In the genomic region with DNA sequence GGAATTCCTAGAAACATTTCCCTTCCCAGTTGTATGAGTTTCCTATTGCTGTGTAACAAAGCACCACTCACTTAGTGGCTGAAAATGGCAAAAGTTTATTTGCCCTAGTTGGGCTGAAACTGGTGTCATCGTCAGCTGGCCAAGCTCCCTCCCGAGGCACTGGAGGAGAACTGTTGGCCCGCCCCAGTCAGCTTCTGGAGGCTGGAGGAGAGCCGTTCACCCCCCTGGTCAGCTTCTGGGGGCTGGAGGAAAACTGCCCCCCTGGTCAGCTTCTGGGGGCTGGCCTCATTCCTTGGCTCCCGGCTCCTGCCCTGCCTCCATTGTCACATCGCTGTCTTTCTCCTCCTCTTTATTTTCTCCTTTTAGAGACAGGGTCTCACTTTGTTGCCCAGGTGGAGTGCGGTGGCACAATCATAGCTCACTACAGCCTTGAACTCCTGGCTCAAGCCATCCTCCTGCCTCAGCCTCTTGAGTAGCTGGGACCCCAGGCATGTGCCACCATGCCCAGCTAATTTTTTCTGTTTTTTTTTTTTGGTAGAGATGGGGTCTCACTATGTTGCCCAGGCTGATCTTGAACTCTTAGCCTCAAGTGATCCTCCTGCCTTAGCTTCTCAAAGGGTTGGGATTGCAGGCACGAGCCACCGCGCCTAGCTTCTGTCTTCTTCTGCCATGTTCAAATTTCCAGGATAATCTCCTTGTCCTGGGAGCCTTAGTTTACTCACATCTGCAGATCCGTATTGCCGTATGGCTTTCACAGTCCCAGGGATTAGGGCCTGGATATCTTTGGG, we compare ENCODE assay signal across 20 cellular contexts. TPM values are rescaled to one million over a fixed set of nuclear protein-coding genes. Genes with fewer than 3 reads are reported as not detected.
DNase-seq lines count a peak whose midpoint lies in the region; ATAC-seq, FAIRE-seq and TF ChIP-seq lines count a peak whose summit lies in the region.
"Had no signal": no experiment of that assay in that cellular context is flagged by ENCODE, and none has a peak within 500 bp of the region (broad histone marks: within the 10 kb centered on the region; RNA-seq: fewer than 3 reads in every experiment).

No MANE protein-coding gene starts in this region.

- FAIRE-seq in kidney (lab: Jason Lieb, UNC): no peak
- FAIRE-seq: islet of Langerhans had no signal

- no peaks in the 10 kb centered on the region for H3K9me3 ChIP-seq in CD4-positive, alpha-beta T cell (ENCODE audit: control insufficient read depth, low read length)
- H3K9me3 ChIP-seq in PC-9 (ENCODE audit: insufficient read depth, low read depth): no peaks in the 10 kb centered on the region
- H3K9me3 ChIP-seq in kidney (ENCODE audit: control insufficient read depth in 1 of 2, low read length in 2 of 2): no peaks in the 10 kb centered on the region
- H3K9me3 ChIP-seq: thyroid gland had no signal

- H3K36me3 Mint-ChIP-seq in CD4-positive, alpha-beta T cell (ENCODE audit: low read depth): peaks cover 5% of the 10 kb centered on the region

- intact Hi-C loops in CD4-positive, alpha-beta T cell (cut with DNase I, micrococcal nuclease): loop anchor here in 1 of 2 experiments (10.0 kb wide), 2 partner anchors 331 to 659 kb away; partner anchors contain the start of genes GRK4 and NOP14
- intact Hi-C loops in PC-9 (cut with micrococcal nuclease; ENCODE audit: unreplicated experiment): loop anchor here (10.0 kb wide), 1 partner anchor 189 kb away; no protein-coding TSS in a partner anchor
- intact Hi-C loops in kidney (cut with DNase I): no loop called here
- intact Hi-C loops in sciatic nerve (cut with DNase I): no loop called here

- BruUV-seq in PC-9 (replicated peaks; lab: Mats Ljungman, UMichigan): TSS peak; percentile 9

- H3K9ac ChIP-seq in kidney (ENCODE audit: low read length in 2 of 2): no peak overlapping the region

- no peaks in the 10 kb centered on the region for H3K27me3 Mint-ChIP-seq in CD4-positive, alpha-beta T cell

- H3F3A ChIP-seq in PC-9 (ENCODE audit: insufficient read depth, low read depth): peaks cover 9% of the 10 kb centered on the region

- CTCF ChIA-PET in CD4-positive, alpha-beta T cell (lab: Charles Lee): interaction anchor here (0.6 kb wide), 1 partner anchor 8 kb away, joined by 3 read pairs; no protein-coding TSS in a partner anchor
- CTCF ChIA-PET in PC-9 (lab: Charles Lee): no interaction called here

- H3K79me2 ChIP-seq in PC-9 (ENCODE audit: low read depth): no peaks in the 10 kb centered on the region

- no peaks in the 10 kb centered on the region for H3K9me2 ChIP-seq in PC-9 (ENCODE audit: insufficient read depth)

- peak overlapping the region; percentile 45 for H3K4me3 Mint-ChIP-seq in CD4-positive, alpha-beta T cell
- H3K4me3 Mint-ChIP-seq: dendritic cell treated with granulocyte-macrophage colony-stimulating factor and Interleukin-4, amounts not matched to agents 40 ng/mL and 50 ng/mL, for 4 days had no signal

- H3K27ac Mint-ChIP-seq in CD4-positive, alpha-beta T cell: no peak overlapping the region
- H3K27ac Mint-ChIP-seq: dendritic cell treated with granulocyte-macrophage colony-stimulating factor and Interleukin-4, amounts not matched to agents 40 ng/mL and 50 ng/mL, for 4 days had no signal

- H3K4me3 ChIP-seq in PC-9 (no peak overlapping the region), kidney (ENCODE audit: low read length in 2 of 2) (no peak overlapping the region)
- H3K4me3 ChIP-seq: breast epithelium, hepatocyte, lung, thyroid gland had no signal

- H3K9me3 Mint-ChIP-seq in CD4-positive, alpha-beta T cell: no peaks in the 10 kb centered on the region
- H3K9me3 Mint-ChIP-seq: dendritic cell treated with granulocyte-macrophage colony-stimulating factor and Interleukin-4, amounts not matched to agents 40 ng/mL and 50 ng/mL, for 4 days had no signal

- no peak overlapping the region for H2AFZ ChIP-seq in PC-9
- H2AFZ ChIP-seq: hepatocyte had no signal

- H3K4me1 Mint-ChIP-seq in CD4-positive, alpha-beta T cell (ENCODE audit: low read depth): peaks cover 66% of the 10 kb centered on the region

- no peak overlapping the region for H3K4me2 ChIP-seq in PC-9

- no peak for ATAC-seq in CD4-positive, alpha-beta T cell (ENCODE audit: poor library complexity)
- ATAC-seq in sciatic nerve (no peak), SK-N-SH treated with all-trans-retinoic acid at 6 μM for 48 hours (no peak)

- TF ChIP-seq CTCF in CD4-positive, alpha-beta T cell (IDR thresholded peaks at IDR 0.05): no peak
- TF ChIP-seq CTCF in PC-9 (conservative IDR thresholded peaks at IDR 0.05): no peak
- TF ChIP-seq CTCF in kidney (IDR thresholded peaks at IDR 0.05; ENCODE audit: borderline replicate concordance, extremely low read depth, insufficient read depth): no peak

- no peaks in the 10 kb centered on the region for H4K20me1 ChIP-seq in PC-9 (ENCODE audit: insufficient read depth)

- H3K36me3 ChIP-seq in PC-9 (ENCODE audit: low read depth) (no peaks in the 10 kb centered on the region), kidney (ENCODE audit: control insufficient read depth in 1 of 2, insufficient read depth in 2 of 2, low read length in 2 of 2) (no peaks in the 10 kb centered on the region)
- H3K36me3 ChIP-seq: breast epithelium, thyroid gland had no signal

- peaks cover 4% of the 10 kb centered on the region for H3K4me1 ChIP-seq in PC-9 (replicated peaks; ENCODE audit: insufficient read depth)
- peaks cover 5 to 7% of the 10 kb centered on the region in 2 donors for H3K4me1 ChIP-seq in kidney (ENCODE audit: control insufficient read depth in 1 of 2, insufficient read depth in 1 of 2, low read depth in 1 of 2, low read length in 2 of 2)

- H3K27me3 ChIP-seq in CD4-positive, alpha-beta T cell (ENCODE audit: control insufficient read depth, insufficient read depth, low read length): no peaks in the 10 kb centered on the region
- H3K27me3 ChIP-seq in PC-9 (ENCODE audit: insufficient read depth, low read depth): no peaks in the 10 kb centered on the region
- H3K27me3 ChIP-seq: breast epithelium, hepatocyte, thyroid gland had no signal

- no peak for DNase-seq in CD4-positive, alpha-beta T cell
- no peak for DNase-seq in PC-9
- peak; percentile 55 for DNase-seq in kidney
- peak; percentile 47 for DNase-seq in sciatic nerve (ENCODE audit: low spot score)
- DNase-seq in NOMO-1 treated with DMSO at 0.1 percent for 48 hours (lab: John Stamatoyannopoulos, UW; ENCODE audit: unreplicated experiment): no peak
- no peak for DNase-seq in NCI-H1092 (lab: John Stamatoyannopoulos, UW)
- DNase-seq: activated CD4-positive, CD25-positive, alpha-beta regulatory T cell treated with anti-CD3 and anti-CD28 coated beads, Interleukin-2, amount 50 U/mL, for 72 hours; NCI-H1417 treated with DMSO at 0.1 percent for 48 hours; NCI-H524; stimulated activated CD4-positive, alpha-beta T cell treated with anti-CD3 and anti-CD28 coated beads, Interleukin-1b, Interleukin-23, amount 100 ng/mL, for 48 hours; stimulated activated naive CD4-positive, alpha-beta T cell had no signal

- no peak overlapping the region for H3K27ac ChIP-seq in CD4-positive, alpha-beta T cell (ENCODE audit: low read depth, low read length)
- no peak overlapping the region for H3K27ac ChIP-seq in PC-9
- H3K27ac ChIP-seq in kidney (ENCODE audit: low read depth in 2 of 2, low read length in 2 of 2): no peak overlapping the region
- H3K27ac ChIP-seq: breast epithelium, epithelial cell of prostate, hepatocyte, RWPE1, thyroid gland had no signal

- POLR2A ChIA-PET in CD4-positive, alpha-beta T cell (lab: Charles Lee): no interaction called here
- POLR2A ChIA-PET in PC-9 (lab: Charles Lee; ENCODE audit: unreplicated experiment): no interaction called here

TF ChIP-seq in SK-N-SH treated with all-trans-retinoic acid at 6 μM for 48 hours, 23 proteins besides CTCF, POLR2A, EP300 and RAD21:
- no peak for TF ChIP-seq TOX (CRISPR knock-in tag; IDR thresholded peaks at IDR 0.05; ENCODE audit: borderline replicate concordance)

RNA-seq across cellular contexts. Expression of gene RGS12, which starts 3.2 kb away (rescaled TPM):
- total RNA-seq in CD4-positive, alpha-beta T cell: 10 to 100 TPM; 14.1 to 16.9 TPM
- 36.6 and 37.1 TPM in 2 replicates for total RNA-seq in PC-9 (2021)
- 35.5 TPM for total RNA-seq in kidney
- 18.0 TPM for polyA plus RNA-seq in kidney (ENCODE audit: insufficient read depth, low read depth, low replicate concordance)
- total RNA-seq in sciatic nerve: 40.7 TPM

RNA-seq across cellular contexts. Expression of gene MSANTD1, which starts 47.1 kb away (rescaled TPM):
- total RNA-seq in CD4-positive, alpha-beta T cell: under 1 TPM; 0.67 to 0.74 TPM
- total RNA-seq in PC-9 (2021) (3.1 and 3.4 TPM in 2 replicates), kidney (0.91 TPM), sciatic nerve (1.8 TPM)
- polyA plus RNA-seq in kidney (ENCODE audit: insufficient read depth, low read depth, low replicate concordance): not detected

Comparison
In these comparisons a context has a peak if more than half of its experiments do, and no peak if none do; other contexts are left out.
1. DNase-seq: peak in kidney (single experiment) and sciatic nerve (single experiment); none in CD4-positive, alpha-beta T cell (0 of 10), PC-9 (0 of 2), NOMO-1 treated with DMSO at 0.1 percent for 48 hours (single experiment) and NCI-H1092 (single experiment).